In the genomic region with DNA sequence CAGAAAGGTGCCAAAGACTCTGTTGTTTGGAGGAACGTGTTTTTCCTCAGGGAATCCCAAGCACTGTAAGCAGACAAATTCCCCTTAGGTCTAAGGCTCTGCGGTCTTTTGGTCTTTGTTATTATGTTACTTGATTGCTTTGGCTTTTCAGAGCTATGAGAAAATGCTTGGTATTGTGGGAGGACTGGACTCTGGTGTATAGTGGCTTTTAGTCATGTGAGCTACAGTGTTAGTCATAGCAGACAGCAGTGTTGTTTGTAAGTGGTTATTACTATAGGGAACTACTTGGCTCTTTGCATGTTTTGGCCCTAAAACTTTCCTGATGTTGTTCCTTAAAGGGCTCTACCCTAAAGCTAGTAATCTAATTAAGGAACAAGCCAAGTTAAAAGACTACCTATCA, we compare ENCODE assay signal across 2 cellular contexts.
A peak's percentile ranks its signal among the peaks of the same experiment; 100 is the strongest.
TF ChIP-seq lines count a peak whose summit lies in the region.

No MANE protein-coding gene starts in this region.

TF ChIP-seq in GM12878, 131 proteins besides CTCF, POLR2A, EP300 and RAD21 (continued from another document):
- TF ChIP-seq SPI1 (IDR thresholded peaks at IDR 0.05; ENCODE audit: borderline replicate concordance, insufficient read depth, low read depth, low read length) (no peak), STAT1 (conservative IDR thresholded peaks at IDR 0.05) (no peak), CHD1 (IDR thresholded peaks at IDR 0.05; ENCODE audit: low read depth, low read length) (no peak), SRF (IDR thresholded peaks at IDR 0.05; ENCODE audit: low read depth in 2 of 2, low read length in 2 of 2) (no peak), ASH2L (IDR thresholded peaks at IDR 0.05; ENCODE audit: borderline replicate concordance, low read depth) (no peak), MEF2B (IDR thresholded peaks at IDR 0.05; ENCODE audit: partially characterized antibody, poor library complexity, severe bottlenecking) (peak; percentile 55), STAT3 (IDR thresholded peaks at IDR 0.05; ENCODE audit: low read depth, low read length) (no peak)
- TF ChIP-seq, protein P1, sequence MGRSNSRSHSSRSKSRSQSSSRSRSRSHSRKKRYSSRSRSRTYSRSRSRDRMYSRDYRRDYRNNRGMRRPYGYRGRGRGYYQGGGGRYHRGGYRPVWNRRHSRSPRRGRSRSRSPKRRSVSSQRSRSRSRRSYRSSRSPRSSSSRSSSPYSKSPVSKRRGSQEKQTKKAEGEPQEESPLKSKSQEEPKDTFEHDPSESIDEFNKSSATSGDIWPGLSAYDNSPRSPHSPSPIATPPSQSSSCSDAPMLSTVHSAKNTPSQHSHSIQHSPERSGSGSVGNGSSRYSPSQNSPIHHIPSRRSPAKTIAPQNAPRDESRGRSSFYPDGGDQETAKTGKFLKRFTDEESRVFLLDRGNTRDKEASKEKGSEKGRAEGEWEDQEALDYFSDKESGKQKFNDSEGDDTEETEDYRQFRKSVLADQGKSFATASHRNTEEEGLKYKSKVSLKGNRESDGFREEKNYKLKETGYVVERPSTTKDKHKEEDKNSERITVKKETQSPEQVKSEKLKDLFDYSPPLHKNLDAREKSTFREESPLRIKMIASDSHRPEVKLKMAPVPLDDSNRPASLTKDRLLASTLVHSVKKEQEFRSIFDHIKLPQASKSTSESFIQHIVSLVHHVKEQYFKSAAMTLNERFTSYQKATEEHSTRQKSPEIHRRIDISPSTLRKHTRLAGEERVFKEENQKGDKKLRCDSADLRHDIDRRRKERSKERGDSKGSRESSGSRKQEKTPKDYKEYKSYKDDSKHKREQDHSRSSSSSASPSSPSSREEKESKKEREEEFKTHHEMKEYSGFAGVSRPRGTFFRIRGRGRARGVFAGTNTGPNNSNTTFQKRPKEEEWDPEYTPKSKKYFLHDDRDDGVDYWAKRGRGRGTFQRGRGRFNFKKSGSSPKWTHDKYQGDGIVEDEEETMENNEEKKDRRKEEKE (IDR thresholded peaks at IDR 0.05): no peak

TF ChIP-seq in SK-N-SH treated with all-trans-retinoic acid at 6 μM for 48 hours, 23 proteins besides CTCF, POLR2A, EP300 and RAD21 (continued from another document):
- TF ChIP-seq, protein P2, sequence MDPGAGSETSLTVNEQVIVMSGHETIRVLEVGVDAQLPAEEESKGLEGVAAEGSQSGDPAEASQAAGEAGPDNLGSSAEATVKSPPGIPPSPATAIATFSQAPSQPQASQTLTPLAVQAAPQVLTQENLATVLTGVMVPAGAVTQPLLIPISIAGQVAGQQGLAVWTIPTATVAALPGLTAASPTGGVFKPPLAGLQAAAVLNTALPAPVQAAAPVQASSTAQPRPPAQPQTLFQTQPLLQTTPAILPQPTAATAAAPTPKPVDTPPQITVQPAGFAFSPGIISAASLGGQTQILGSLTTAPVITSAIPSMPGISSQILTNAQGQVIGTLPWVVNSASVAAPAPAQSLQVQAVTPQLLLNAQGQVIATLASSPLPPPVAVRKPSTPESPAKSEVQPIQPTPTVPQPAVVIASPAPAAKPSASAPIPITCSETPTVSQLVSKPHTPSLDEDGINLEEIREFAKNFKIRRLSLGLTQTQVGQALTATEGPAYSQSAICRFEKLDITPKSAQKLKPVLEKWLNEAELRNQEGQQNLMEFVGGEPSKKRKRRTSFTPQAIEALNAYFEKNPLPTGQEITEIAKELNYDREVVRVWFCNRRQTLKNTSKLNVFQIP (CRISPR knock-in tag; IDR thresholded peaks at IDR 0.05; ENCODE audit: borderline replicate concordance, low read depth): no peak
- no peak for TF ChIP-seq ZFP3 (CRISPR knock-in tag; IDR thresholded peaks at IDR 0.05)
- TF ChIP-seq, protein P3, sequence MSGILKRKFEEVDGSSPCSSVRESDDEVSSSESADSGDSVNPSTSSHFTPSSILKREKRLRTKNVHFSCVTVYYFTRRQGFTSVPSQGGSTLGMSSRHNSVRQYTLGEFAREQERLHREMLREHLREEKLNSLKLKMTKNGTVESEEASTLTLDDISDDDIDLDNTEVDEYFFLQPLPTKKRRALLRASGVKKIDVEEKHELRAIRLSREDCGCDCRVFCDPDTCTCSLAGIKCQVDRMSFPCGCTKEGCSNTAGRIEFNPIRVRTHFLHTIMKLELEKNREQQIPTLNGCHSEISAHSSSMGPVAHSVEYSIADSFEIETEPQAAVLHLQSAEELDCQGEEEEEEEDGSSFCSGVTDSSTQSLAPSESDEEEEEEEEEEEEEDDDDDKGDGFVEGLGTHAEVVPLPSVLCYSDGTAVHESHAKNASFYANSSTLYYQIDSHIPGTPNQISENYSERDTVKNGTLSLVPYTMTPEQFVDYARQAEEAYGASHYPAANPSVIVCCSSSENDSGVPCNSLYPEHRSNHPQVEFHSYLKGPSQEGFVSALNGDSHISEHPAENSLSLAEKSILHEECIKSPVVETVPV (CRISPR knock-in tag; IDR thresholded peaks at IDR 0.05): no peak
- no peak for TF ChIP-seq RARB (CRISPR knock-in tag; IDR thresholded peaks at IDR 0.05)
- TF ChIP-seq, protein P4, sequence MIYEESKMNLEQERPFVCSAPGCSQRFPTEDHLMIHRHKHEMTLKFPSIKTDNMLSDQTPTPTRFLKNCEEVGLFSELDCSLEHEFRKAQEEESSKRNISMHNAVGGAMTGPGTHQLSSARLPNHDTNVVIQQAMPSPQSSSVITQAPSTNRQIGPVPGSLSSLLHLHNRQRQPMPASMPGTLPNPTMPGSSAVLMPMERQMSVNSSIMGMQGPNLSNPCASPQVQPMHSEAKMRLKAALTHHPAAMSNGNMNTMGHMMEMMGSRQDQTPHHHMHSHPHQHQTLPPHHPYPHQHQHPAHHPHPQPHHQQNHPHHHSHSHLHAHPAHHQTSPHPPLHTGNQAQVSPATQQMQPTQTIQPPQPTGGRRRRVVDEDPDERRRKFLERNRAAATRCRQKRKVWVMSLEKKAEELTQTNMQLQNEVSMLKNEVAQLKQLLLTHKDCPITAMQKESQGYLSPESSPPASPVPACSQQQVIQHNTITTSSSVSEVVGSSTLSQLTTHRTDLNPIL (CRISPR knock-in tag; IDR thresholded peaks at IDR 0.05; ENCODE audit: low read depth): no peak
- TF ChIP-seq OSR1 (CRISPR knock-in tag; IDR thresholded peaks at IDR 0.05): no peak
- no peak for TF ChIP-seq ISL1 (CRISPR knock-in tag; IDR thresholded peaks at IDR 0.05)
- TF ChIP-seq, protein P5, sequence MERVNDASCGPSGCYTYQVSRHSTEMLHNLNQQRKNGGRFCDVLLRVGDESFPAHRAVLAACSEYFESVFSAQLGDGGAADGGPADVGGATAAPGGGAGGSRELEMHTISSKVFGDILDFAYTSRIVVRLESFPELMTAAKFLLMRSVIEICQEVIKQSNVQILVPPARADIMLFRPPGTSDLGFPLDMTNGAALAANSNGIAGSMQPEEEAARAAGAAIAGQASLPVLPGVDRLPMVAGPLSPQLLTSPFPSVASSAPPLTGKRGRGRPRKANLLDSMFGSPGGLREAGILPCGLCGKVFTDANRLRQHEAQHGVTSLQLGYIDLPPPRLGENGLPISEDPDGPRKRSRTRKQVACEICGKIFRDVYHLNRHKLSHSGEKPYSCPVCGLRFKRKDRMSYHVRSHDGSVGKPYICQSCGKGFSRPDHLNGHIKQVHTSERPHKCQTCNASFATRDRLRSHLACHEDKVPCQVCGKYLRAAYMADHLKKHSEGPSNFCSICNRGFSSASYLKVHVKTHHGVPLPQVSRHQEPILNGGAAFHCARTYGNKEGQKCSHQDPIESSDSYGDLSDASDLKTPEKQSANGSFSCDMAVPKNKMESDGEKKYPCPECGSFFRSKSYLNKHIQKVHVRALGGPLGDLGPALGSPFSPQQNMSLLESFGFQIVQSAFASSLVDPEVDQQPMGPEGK (CRISPR knock-in tag; IDR thresholded peaks at IDR 0.05; ENCODE audit: borderline replicate concordance): no peak
- TF ChIP-seq BACH2 (CRISPR knock-in tag; IDR thresholded peaks at IDR 0.05; ENCODE audit: borderline replicate concordance): no peak
- no peak for TF ChIP-seq ZNF8 (CRISPR knock-in tag; IDR thresholded peaks at IDR 0.05)
- TF ChIP-seq ARNTL (CRISPR knock-in tag; IDR thresholded peaks at IDR 0.05; ENCODE audit: borderline replicate concordance, low read depth): no peak
